Comparison of ENCODE assay signal across 32 cellular contexts in the genomic region with DNA sequence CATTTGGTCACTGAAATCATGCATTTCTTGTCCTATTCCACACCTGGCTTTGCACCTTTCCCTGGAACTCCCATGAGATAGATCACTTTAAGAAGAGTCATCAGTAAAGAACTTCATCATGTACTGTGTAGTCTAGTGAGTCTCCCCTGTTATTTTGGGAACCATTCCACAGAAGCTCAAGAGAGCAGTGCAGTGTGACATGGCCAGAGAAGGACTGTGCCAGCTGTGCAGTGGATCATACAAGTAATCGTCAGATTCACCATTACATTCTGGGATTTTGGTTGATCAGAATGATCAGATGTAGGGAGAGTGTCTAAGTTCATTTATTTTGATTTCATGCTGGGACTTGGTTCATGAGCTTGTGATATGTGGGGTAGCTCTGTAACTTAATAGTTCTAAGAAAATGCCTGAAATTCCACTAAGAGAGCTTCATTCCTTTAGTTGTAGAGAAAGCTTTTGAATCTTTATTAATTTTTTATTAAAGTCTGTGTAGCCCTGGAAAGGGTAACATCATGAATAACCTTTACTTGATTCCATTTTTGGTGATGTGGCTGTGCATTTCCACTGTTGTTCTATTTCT.
DNase-seq lines count a peak whose midpoint lies in the region; ATAC-seq and TF ChIP-seq lines count a peak whose summit lies in the region.
"Had no signal": no experiment of that assay in that cellular context is flagged by ENCODE, and none has a peak within 500 bp of the region (broad histone marks: within the 10 kb centered on the region; RNA-seq: fewer than 3 reads in every experiment).

No MANE protein-coding gene starts in this region.

- H3K9me3 ChIP-seq in osteoblast (ENCODE audit: low read depth, low read length): no peaks in the 10 kb centered on the region
- H3K9me3 ChIP-seq: A549, gastrocnemius medialis, HAP-1, tibial nerve had no signal

- no peaks in the 10 kb centered on the region for H3K36me3 Mint-ChIP-seq in activated naive CD4-positive, alpha-beta T cell treated with anti-CD3 and anti-CD28 coated beads, Interleukin-2, amount 10 ng/mL, durations not matched to agents 7 days and 5 days
- H3K36me3 Mint-ChIP-seq: activated CD4-positive, alpha-beta memory T cell treated with anti-CD3 and anti-CD28 coated beads for 36 hours; naive B cell had no signal

- H3K79me2 ChIP-seq in osteoblast (ENCODE audit: insufficient read depth, low read length): no peaks in the 10 kb centered on the region

- H3K4me1 ChIP-seq in osteoblast (ENCODE audit: insufficient read depth, low read length): peaks cover 70% of the 10 kb centered on the region
- H3K4me1 ChIP-seq: A549, gastrocnemius medialis, HAP-1, tibial nerve had no signal

- no peak overlapping the region for H2AFZ ChIP-seq in osteoblast (ENCODE audit: low read length)

- H3K4me2 ChIP-seq in osteoblast (ENCODE audit: insufficient read depth, low read length): peak overlapping the region; percentile 3
- H3K4me2 ChIP-seq: A549 had no signal

- ATAC-seq in HG03280 (IDR thresholded peaks at IDR 0.05; ENCODE audit: unreplicated experiment): no peak
- ATAC-seq: A549, gastrocnemius medialis had no signal

- CTCF ChIA-PET in activated naive CD4-positive, alpha-beta T cell treated with anti-CD3 and anti-CD28 coated beads, Interleukin-2, amount 10 ng/mL, durations not matched to agents 7 days and 5 days (lab: Charles Lee): no interaction called here

- peak; percentile 31 for DNase-seq in AG08395 (ENCODE audit: low spot score)
- peak; percentile 87 for DNase-seq in LHCN-M2 (ENCODE audit: low read depth)
- peak; percentile 59 for DNase-seq in epithelial cell of proximal tubule (ENCODE audit: low read depth)
- DNase-seq in osteoblast (ENCODE audit: insufficient read length, low spot score, missing footprints): no peak
- DNase-seq in activated CD8-positive, alpha-beta memory T cell treated with anti-CD3 and anti-CD28 coated beads for 24 hours: no peak
- no peak for DNase-seq in NCI-H510A (lab: John Stamatoyannopoulos, UW)
- no peak for DNase-seq in activated naive CD4-positive, alpha-beta T cell treated with anti-CD3 and anti-CD28 coated beads, Interleukin-2, amount 10 ng/mL, durations not matched to agents 7 days and 5 days
- DNase-seq: activated CD4-positive, alpha-beta memory T cell treated with anti-CD3 and anti-CD28 coated beads for 36 hours; activated gamma-delta T cell treated with Interleukin-2 at 50 U/mL for 16 hours; activated T-cell treated with anti-CD3 and anti-CD28 coated beads for 4 hours; central memory CD4-positive, alpha-beta T cell; dorsolateral prefrontal cortex; erythroblast; gastrocnemius medialis; KBM-7; mammary epithelial cell; MV-4-11; naive B cell; NCI-H1694; NCI-H2171 treated with DMSO at 0.1 percent for 48 hours; NCI-H526; occipital lobe; retina; stimulated activated CD4-positive, alpha-beta T cell treated with anti-CD3 and anti-CD28 coated beads, Interleukin-12 subunit alpha, Interleukin-12 subunit beta, amount 100 ng/mL, for 4 hours; WERI-Rb-1 had no signal

- no peaks in the 10 kb centered on the region for H4K20me1 ChIP-seq in osteoblast (ENCODE audit: insufficient read depth, low read length)

- no peaks in the 10 kb centered on the region for H3K27me3 Mint-ChIP-seq in activated naive CD4-positive, alpha-beta T cell treated with anti-CD3 and anti-CD28 coated beads, Interleukin-2, amount 10 ng/mL, durations not matched to agents 7 days and 5 days
- H3K27me3 Mint-ChIP-seq: stimulated activated naive CD8-positive, alpha-beta T cell treated with anti-CD3 and anti-CD28 coated beads, Interleukin-15, Interleukin-2, amounts not matched to agents 100 ng/mL and 50 ng/mL, for 24 hours had no signal

- H3K4me3 Mint-ChIP-seq in activated naive CD4-positive, alpha-beta T cell treated with anti-CD3 and anti-CD28 coated beads, Interleukin-2, amount 10 ng/mL, durations not matched to agents 7 days and 5 days: no peak overlapping the region
- H3K4me3 Mint-ChIP-seq: activated CD4-positive, alpha-beta memory T cell treated with anti-CD3 and anti-CD28 coated beads for 36 hours; naive B cell; stimulated activated naive CD8-positive, alpha-beta T cell treated with anti-CD3 and anti-CD28 coated beads, Interleukin-15, Interleukin-2, amounts not matched to agents 100 ng/mL and 50 ng/mL, for 24 hours; T-helper 2 cell treated with Interferon-gamma antibody and Interleukin-4, amounts not matched to agents 5 μg/mL and 100 μg/mL, for 36 hours had no signal

- peak overlapping the region; percentile 97 for H3K27ac ChIP-seq in osteoblast (ENCODE audit: low read depth, low read length)
- H3K27ac ChIP-seq: A549, C4-2B, dorsolateral prefrontal cortex, gastrocnemius medialis, tibial nerve, WERI-Rb-1 had no signal

- H3K27me3 ChIP-seq in osteoblast (ENCODE audit: insufficient read depth, low read length): no peaks in the 10 kb centered on the region
- H3K27me3 ChIP-seq: dorsolateral prefrontal cortex, gastrocnemius medialis, tibial nerve had no signal

- no peak overlapping the region for H3K4me3 ChIP-seq in epithelial cell of proximal tubule (ENCODE audit: low read depth, low read length)
- no peak overlapping the region for H3K4me3 ChIP-seq in osteoblast (ENCODE audit: insufficient read depth, low read length)
- H3K4me3 ChIP-seq: A549, dorsolateral prefrontal cortex, gastrocnemius medialis, HAP-1, tibial nerve had no signal

- H3K27ac Mint-ChIP-seq in activated naive CD4-positive, alpha-beta T cell treated with anti-CD3 and anti-CD28 coated beads, Interleukin-2, amount 10 ng/mL, durations not matched to agents 7 days and 5 days: no peak overlapping the region
- H3K27ac Mint-ChIP-seq: activated CD4-positive, alpha-beta memory T cell treated with anti-CD3 and anti-CD28 coated beads for 36 hours; naive B cell; stimulated activated naive CD8-positive, alpha-beta T cell treated with anti-CD3 and anti-CD28 coated beads, Interleukin-15, Interleukin-2, amounts not matched to agents 100 ng/mL and 50 ng/mL, for 24 hours; T-helper 2 cell treated with Interferon-gamma antibody and Interleukin-4, amounts not matched to agents 5 μg/mL and 100 μg/mL, for 36 hours had no signal

- H3K36me3 ChIP-seq in osteoblast (ENCODE audit: insufficient read depth, low read length): no peaks in the 10 kb centered on the region
- H3K36me3 ChIP-seq: gastrocnemius medialis, HAP-1, WERI-Rb-1 had no signal

- H3K4me1 Mint-ChIP-seq in activated naive CD4-positive, alpha-beta T cell treated with anti-CD3 and anti-CD28 coated beads, Interleukin-2, amount 10 ng/mL, durations not matched to agents 7 days and 5 days: peaks cover 9% of the 10 kb centered on the region
- H3K4me1 Mint-ChIP-seq: naive B cell had no signal

- H3K9me3 Mint-ChIP-seq in activated naive CD4-positive, alpha-beta T cell treated with anti-CD3 and anti-CD28 coated beads, Interleukin-2, amount 10 ng/mL, durations not matched to agents 7 days and 5 days: no peaks in the 10 kb centered on the region
- H3K9me3 Mint-ChIP-seq: activated CD4-positive, alpha-beta memory T cell treated with anti-CD3 and anti-CD28 coated beads for 36 hours; naive B cell; stimulated activated naive CD8-positive, alpha-beta T cell treated with anti-CD3 and anti-CD28 coated beads, Interleukin-15, Interleukin-2, amounts not matched to agents 100 ng/mL and 50 ng/mL, for 24 hours; T-helper 2 cell treated with Interferon-gamma antibody and Interleukin-4, amounts not matched to agents 5 μg/mL and 100 μg/mL, for 36 hours had no signal

- TF ChIP-seq CTCF in epithelial cell of proximal tubule (conservative IDR thresholded peaks at IDR 0.05; ENCODE audit: low read depth, low read length) (no peak), osteoblast (IDR thresholded peaks at IDR 0.05; ENCODE audit: extremely low read depth, low read depth, low read length) (no peak)

Comparison
In these comparisons a context has a peak if more than half of its experiments do, and no peak if none do; other contexts are left out.
1. DNase-seq: peak in AG08395 (single experiment), LHCN-M2 (single experiment) and epithelial cell of proximal tubule (single experiment); none in osteoblast (single experiment), activated CD8-positive, alpha-beta memory T cell treated with anti-CD3 and anti-CD28 coated beads for 24 hours (single experiment), NCI-H510A (single experiment) and activated naive CD4-positive, alpha-beta T cell treated with anti-CD3 and anti-CD28 coated beads, Interleukin-2, amount 10 ng/mL, durations not matched to agents 7 days and 5 days (single experiment).